In genomic region chr5:60457256-60457655, GRCh38 we compare ENCODE assay signal across 31 cellular contexts.
"Had no signal": no experiment of that assay in that cellular context is flagged by ENCODE, and none has a peak within 500 bp of the region (broad histone marks: within the 10 kb centered on the region; RNA-seq: fewer than 3 reads in every experiment).

No MANE protein-coding gene starts in this region.

- H3K36me3 ChIP-seq: brain microvascular endothelial cell, esophagus squamous epithelium, WERI-Rb-1 had no signal

- ATAC-seq: activated CD4-positive, CD25-positive, alpha-beta regulatory T cell treated with anti-CD3 and anti-CD28 coated beads, Interleukin-2, amount 50 U/mL, for 24 hours; activated CD8-positive, alpha-beta T cell treated with anti-CD3 and anti-CD28 coated beads for 36 hours; activated T-cell treated with anti-CD3 and anti-CD28 coated beads, Interleukin-2, amount 50 U/mL, for 4 hours; activated T-helper 17 cell treated with anti-CD3 and anti-CD28 coated beads, Interleukin-2, amount 50 U/mL, for 72 hours; T-helper 17 cell had no signal

- DNase-seq: activated B cell treated with CpG ODN at 0.5 μM for 24 hours; activated CD4-positive, alpha-beta T cell treated with anti-CD3 and anti-CD28 coated beads for 48 hours; activated CD4-positive, alpha-beta T cell treated with anti-CD3 and anti-CD28 coated beads, Interleukin-2, amount 50 U/mL, for 1 hour; activated CD4-positive, alpha-beta T cell treated with anti-CD3 and anti-CD28 coated beads, Interleukin-2, amount 50 U/mL, for 48 hours; activated CD8-positive, alpha-beta memory T cell treated with anti-CD3 and anti-CD28 coated beads for 24 hours; activated CD8-positive, alpha-beta T cell treated with anti-CD3 and anti-CD28 coated beads for 36 hours; activated effector memory CD4-positive, alpha-beta T cell treated with Interleukin-2 at 50 U/mL for 16 hours; activated gamma-delta T cell treated with Interleukin-2 at 50 U/mL for 16 hours; activated naive CD4-positive, alpha-beta T cell treated with anti-CD3 and anti-CD28 coated beads, Interleukin-2, amount 50 U/mL, for 16 hours; activated naive CD4-positive, alpha-beta T cell treated with Interleukin-2 at 50 U/mL for 16 hours; activated T-cell treated with anti-CD3 and anti-CD28 coated beads, Interleukin-2, amount 50 U/mL, for 4 hours; amniotic stem cell; anterior cingulate cortex; brain microvascular endothelial cell; dorsolateral prefrontal cortex; effector memory CD4-positive, alpha-beta T cell; endodermal cell; esophagus squamous epithelium; foreskin fibroblast; head of caudate nucleus; T-helper 1 cell; T-helper 17 cell; T1000; WERI-Rb-1 had no signal

- H3K27me3 ChIP-seq: brain microvascular endothelial cell, dorsolateral prefrontal cortex, esophagus squamous epithelium had no signal

- H3K27ac ChIP-seq: brain microvascular endothelial cell, coronary artery, epithelial cell of prostate, esophagus squamous epithelium, WERI-Rb-1 had no signal

- H3K4me3 ChIP-seq: coronary artery, dorsolateral prefrontal cortex, esophagus squamous epithelium had no signal

- FAIRE-seq: astrocyte, bronchial epithelial cell, frontal cortex had no signal
